Comparison of ENCODE assay signal across 19 cellular contexts in the genomic region with DNA sequence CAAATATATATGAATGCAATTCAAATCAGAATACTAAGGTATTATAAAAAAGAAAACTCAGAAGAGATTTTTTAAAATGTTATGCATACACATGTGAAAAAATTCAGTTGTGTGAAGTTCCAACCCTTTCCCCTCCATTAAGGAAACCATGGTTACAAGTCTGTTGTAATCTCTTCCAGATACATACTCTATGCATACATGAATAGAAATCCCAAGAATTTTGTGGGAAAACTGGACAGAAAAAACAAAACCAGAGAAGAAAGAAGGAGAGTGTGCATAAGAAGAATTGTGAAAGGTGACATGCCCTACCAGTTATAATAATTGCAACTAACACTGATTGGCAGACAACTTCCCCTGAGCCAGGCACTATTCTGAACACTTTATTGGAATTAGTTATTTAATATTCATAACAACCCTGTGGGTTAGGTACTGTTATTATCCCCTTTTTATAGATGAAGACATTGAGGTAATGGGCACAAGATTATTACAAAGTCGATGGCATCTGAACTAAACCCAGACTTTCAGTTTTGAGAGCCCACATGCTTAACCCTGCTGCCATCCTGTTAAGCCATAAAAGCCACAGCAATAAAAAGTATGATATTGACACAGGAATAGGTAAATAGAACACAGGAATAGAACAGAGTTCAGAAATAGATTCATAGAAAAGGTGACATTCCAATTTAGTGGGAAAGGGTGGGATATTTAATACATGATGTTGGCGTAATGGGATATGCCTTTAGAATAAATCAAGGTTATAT.
DNase-seq lines count a peak whose midpoint lies in the region; TF ChIP-seq lines count a peak whose summit lies in the region.
"Had no signal": no experiment of that assay in that cellular context is flagged by ENCODE, and none has a peak within 500 bp of the region (broad histone marks: within the 10 kb centered on the region; RNA-seq: fewer than 3 reads in every experiment).

No MANE protein-coding gene starts in this region.

- H3K4me2 ChIP-seq in trophoblast cell (ENCODE audit: low read length): no peak overlapping the region
- no peak overlapping the region for H3K4me2 ChIP-seq in neuronal stem cell (ENCODE audit: insufficient read depth, low read length, poor library complexity, severe bottlenecking)
- H3K4me2 ChIP-seq: PC-9 had no signal

- H2BK120ac ChIP-seq in trophoblast cell (ENCODE audit: insufficient read depth, low read length, poor library complexity) (peak overlapping the region; percentile 80), neuronal stem cell (ENCODE audit: low read depth, low read length) (no peak overlapping the region)

- H3K23ac ChIP-seq in trophoblast cell (ENCODE audit: low read length) (no peak overlapping the region), neuronal stem cell (ENCODE audit: low read depth, low read length, poor library complexity) (no peak overlapping the region)

- H4K8ac ChIP-seq in trophoblast cell (ENCODE audit: low read depth, low read length): no peak overlapping the region
- H4K8ac ChIP-seq in neuronal stem cell (ENCODE audit: low read depth, low read length): no peak overlapping the region

- H3K27ac ChIP-seq in colonic mucosa: peak overlapping the region; percentile 53
- peak overlapping the region; percentile 90 for H3K27ac ChIP-seq in trophoblast cell (ENCODE audit: low read depth, low read length)
- no peak overlapping the region for H3K27ac ChIP-seq in neuronal stem cell (replicated peaks; ENCODE audit: low read length)
- H3K27ac ChIP-seq: PC-9, RWPE1, SJCRH30 had no signal

- H2AFZ ChIP-seq in trophoblast cell (ENCODE audit: insufficient read depth, low read length, poor library complexity) (no peak overlapping the region), neuronal stem cell (ENCODE audit: low read length) (no peak overlapping the region)
- H2AFZ ChIP-seq: PC-9 had no signal

- TF ChIP-seq CTCF in colonic mucosa (IDR thresholded peaks at IDR 0.05): no peak

- no peaks in the 10 kb centered on the region for H3K36me3 ChIP-seq in colonic mucosa
- H3K36me3 ChIP-seq in trophoblast cell (ENCODE audit: control insufficient read depth in 1 of 2, insufficient read depth in 2 of 2, low read length in 2 of 2): no peaks in the 10 kb centered on the region
- no peaks in the 10 kb centered on the region for H3K36me3 ChIP-seq in neuronal stem cell (replicated peaks in 1 of 2; ENCODE audit: control insufficient read depth in 2 of 2, insufficient read depth in 2 of 2, low read length in 2 of 2)
- H3K36me3 ChIP-seq: SJCRH30 had no signal

- H3K27me3 ChIP-seq in colonic mucosa (no peaks in the 10 kb centered on the region), trophoblast cell (ENCODE audit: insufficient read depth, low read length) (no peaks in the 10 kb centered on the region), neuronal stem cell (ENCODE audit: control insufficient read depth in 3 of 3, insufficient read depth in 3 of 3, low read depth in 1 of 3, low read length in 3 of 3) (peaks cover 0 to 11% (median 0%) of the 10 kb centered on the region in 3 experiments)
- H3K27me3 ChIP-seq: SJCRH30 had no signal

- no CpG with 5 or more reads among the region's 2 CpGs for WGBS in trophoblast cell (ENCODE audit: extremely low coverage, insufficient coverage, insufficient read length)
- WGBS in neuronal stem cell (ENCODE audit: extremely low coverage in 2 of 2, insufficient read length in 2 of 2, insufficient replicate concordance in 1 of 2), 2 donors: no CpG with 5 or more reads among the region's 2 CpGs

- peak overlapping the region; percentile 73 for H2BK5ac ChIP-seq in trophoblast cell (ENCODE audit: low read depth, low read length, poor library complexity)
- no peak overlapping the region for H2BK5ac ChIP-seq in neuronal stem cell (ENCODE audit: low read length)

- no peaks in the 10 kb centered on the region for H3K79me2 ChIP-seq in trophoblast cell (ENCODE audit: control insufficient read depth, insufficient read depth, low read length, poor library complexity)

- H2BK12ac ChIP-seq in trophoblast cell (ENCODE audit: low read length) (peak overlapping the region; percentile 87), neuronal stem cell (ENCODE audit: low read length) (no peak overlapping the region)

- H2BK15ac ChIP-seq in neuronal stem cell (ENCODE audit: low read length): no peak overlapping the region

- H3K18ac ChIP-seq in trophoblast cell (ENCODE audit: low read length) (no peak overlapping the region), neuronal stem cell (ENCODE audit: low read length) (no peak overlapping the region)

- peaks cover 23% of the 10 kb centered on the region for H3K79me1 ChIP-seq in trophoblast cell (ENCODE audit: low read length)
- no peaks in the 10 kb centered on the region for H3K79me1 ChIP-seq in neuronal stem cell (ENCODE audit: low read depth, low read length)

- no peak overlapping the region for H2AK5ac ChIP-seq in trophoblast cell (ENCODE audit: low read length)
- H2AK5ac ChIP-seq in neuronal stem cell (ENCODE audit: low read depth, low read length): no peak overlapping the region

- H3K9ac ChIP-seq in colonic mucosa (ENCODE audit: low read depth in 2 of 2, low read length in 2 of 2) (no peak overlapping the region), trophoblast cell (ENCODE audit: low read length) (no peak overlapping the region), neuronal stem cell (ENCODE audit: low read depth, low read length, poor library complexity) (no peak overlapping the region)

- H3K4me3 ChIP-seq in colonic mucosa: no peak overlapping the region
- H3K4me3 ChIP-seq in trophoblast cell (ENCODE audit: low read depth, low read length): no peak overlapping the region
- H3K4me3 ChIP-seq in neuronal stem cell (ENCODE audit: low read length in 2 of 2): no peak overlapping the region
- H3K4me3 ChIP-seq: GM12878, K562, PC-9, SJCRH30 had no signal

- H3K9me3 ChIP-seq in colonic mucosa (no peaks in the 10 kb centered on the region), trophoblast cell (ENCODE audit: insufficient read depth, low read depth, low read length) (no peaks in the 10 kb centered on the region), neuronal stem cell (replicated peaks in 1 of 2; ENCODE audit: control insufficient read depth in 2 of 2, insufficient read depth in 1 of 2, low read depth in 1 of 2, low read length in 2 of 2) (no peaks in the 10 kb centered on the region)
- H3K9me3 ChIP-seq: SJCRH30 had no signal

- DNase-seq in DMS114 treated with DMSO at 0.1 percent for 48 hours (lab: John Stamatoyannopoulos, UW; ENCODE audit: unreplicated experiment) (peak; percentile 96), LoVo (ENCODE audit: low spot score) (peak; percentile 32), colonic mucosa (no peak), trophoblast cell (peak in 1 of 2 donors; percentile 75), COLO668 (lab: John Stamatoyannopoulos, UW; ENCODE audit: unreplicated experiment) (no peak), neuronal stem cell (ENCODE audit: low spot score) (no peak), NCI-H2029 treated with DMSO at 0.1 percent for 48 hours (lab: John Stamatoyannopoulos, UW) (no peak)
- DNase-seq in activated CD4-positive, CD25-positive, alpha-beta regulatory T cell treated with anti-CD3 and anti-CD28 coated beads, Interleukin-2, amount 50 U/mL, for 72 hours: no peak
- DNase-seq: COR-L47, DMS153, EL, NCI-H187, NCI-H226, NCI-H524, PC-9, SJCRH30 had no signal

- intact Hi-C loops in colonic mucosa (cut with DNase I): loop anchor here (10.0 kb wide), 1 partner anchor 516 kb away; no protein-coding TSS in a partner anchor

- H3K14ac ChIP-seq in trophoblast cell (ENCODE audit: low read length) (no peak overlapping the region), neuronal stem cell (ENCODE audit: low read length) (no peak overlapping the region)

- H3K4me1 ChIP-seq in colonic mucosa: no peaks in the 10 kb centered on the region
- peaks cover 10 to 14% of the 10 kb centered on the region in 2 experiments for H3K4me1 ChIP-seq in trophoblast cell (ENCODE audit: control insufficient read depth in 1 of 2, insufficient read depth in 2 of 2, low read length in 2 of 2)
- H3K4me1 ChIP-seq in neuronal stem cell (ENCODE audit: control insufficient read depth in 2 of 2, insufficient read depth in 1 of 2, low read depth in 1 of 2, low read length in 2 of 2): peaks cover 0 to 1% of the 10 kb centered on the region in 2 donors

- H4K91ac ChIP-seq in trophoblast cell (ENCODE audit: low read depth, low read length) (no peak overlapping the region), neuronal stem cell (ENCODE audit: low read depth, low read length, poor library complexity) (no peak overlapping the region)

- no peak overlapping the region for H4K12ac ChIP-seq in trophoblast cell (ENCODE audit: low read depth, low read length)

- H3K4ac ChIP-seq in trophoblast cell (ENCODE audit: low read depth, low read length) (no peak overlapping the region), neuronal stem cell (ENCODE audit: low read length) (no peak overlapping the region)

Comparison
In these comparisons a context has a peak if more than half of its experiments do, and no peak if none do; other contexts are left out.
1. DNase-seq: peak in DMS114 treated with DMSO at 0.1 percent for 48 hours (single experiment) and LoVo (single experiment); none in colonic mucosa (single experiment), activated CD4-positive, CD25-positive, alpha-beta regulatory T cell treated with anti-CD3 and anti-CD28 coated beads, Interleukin-2, amount 50 U/mL, for 72 hours (single experiment), COLO668 (single experiment), neuronal stem cell (single experiment) and NCI-H2029 treated with DMSO at 0.1 percent for 48 hours (single experiment).